In the genomic region with DNA sequence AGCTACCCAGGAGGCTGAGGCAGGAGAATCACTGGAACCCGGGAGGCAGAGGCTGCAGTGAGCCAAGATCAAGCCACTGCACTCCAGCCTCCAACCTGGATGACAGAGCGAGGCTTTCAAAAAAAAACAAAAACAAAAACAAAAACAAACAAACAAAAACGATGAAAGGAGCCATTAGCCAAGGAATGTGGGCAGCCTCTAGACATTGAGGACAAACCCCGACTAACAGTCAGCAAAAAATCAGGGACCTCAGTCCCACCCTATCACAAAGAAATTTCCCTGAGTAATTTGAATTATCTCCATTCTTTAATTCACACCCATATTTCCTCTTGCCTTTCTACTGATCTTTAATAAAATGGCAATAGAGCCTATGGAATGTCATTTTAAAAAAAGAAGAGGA, we compare ENCODE assay signal across 10 cellular contexts.
DNase-seq lines count a peak whose midpoint lies in the region; ATAC-seq and TF ChIP-seq lines count a peak whose summit lies in the region.
"Had no signal": no experiment of that assay in that cellular context is flagged by ENCODE, and none has a peak within 500 bp of the region (broad histone marks: within the 10 kb centered on the region; RNA-seq: fewer than 3 reads in every experiment).

No MANE protein-coding gene starts in this region.

- H3K4me1 Mint-ChIP-seq in activated T-cell treated with anti-CD3 and anti-CD28 coated beads, Interleukin-2, amount 50 U/mL, for 24 hours (ENCODE audit: low read depth) = peaks cover 58% of the 10 kb centered on the region
- H3K4me1 Mint-ChIP-seq in activated T-helper 17 cell treated with anti-CD3 and anti-CD28 coated beads, Interleukin-2, amount 50 U/mL, for 72 hours = peaks cover 31% of the 10 kb centered on the region
- H3K4me1 Mint-ChIP-seq in neural progenitor cell = peaks cover 8% of the 10 kb centered on the region

- no peaks in the 10 kb centered on the region for H3F3A ChIP-seq in neural progenitor cell (ENCODE audit: low read depth)

- H3K9me3 ChIP-seq in hepatocyte (ENCODE audit: low read depth) (peaks cover 4% of the 10 kb centered on the region), testis (no peaks in the 10 kb centered on the region), neural progenitor cell (ENCODE audit: low read depth) (no peaks in the 10 kb centered on the region)

- H3K27ac Mint-ChIP-seq in activated T-cell treated with anti-CD3 and anti-CD28 coated beads, Interleukin-2, amount 50 U/mL, for 24 hours = peak overlapping the region; percentile 99
- peak overlapping the region; percentile 99 for H3K27ac Mint-ChIP-seq in activated T-helper 17 cell treated with anti-CD3 and anti-CD28 coated beads, Interleukin-2, amount 50 U/mL, for 72 hours
- no peak overlapping the region for H3K27ac Mint-ChIP-seq in neural progenitor cell

- H2AFZ ChIP-seq in hepatocyte (no peak overlapping the region), neural progenitor cell (replicated peaks) (no peak overlapping the region)

- H3K27me3 ChIP-seq in hepatocyte (no peaks in the 10 kb centered on the region), testis (no peaks in the 10 kb centered on the region), neural progenitor cell (no peaks in the 10 kb centered on the region)
- H3K27me3 ChIP-seq: heart left ventricle had no signal

- peaks cover 40% of the 10 kb centered on the region for H3K36me3 Mint-ChIP-seq in activated T-cell treated with anti-CD3 and anti-CD28 coated beads, Interleukin-2, amount 50 U/mL, for 24 hours (ENCODE audit: low read depth)
- peaks cover 34% of the 10 kb centered on the region for H3K36me3 Mint-ChIP-seq in activated T-helper 17 cell treated with anti-CD3 and anti-CD28 coated beads, Interleukin-2, amount 50 U/mL, for 72 hours (ENCODE audit: low read depth)
- H3K36me3 Mint-ChIP-seq in neural progenitor cell = peaks cover 3% of the 10 kb centered on the region

- no peak overlapping the region for H3K4me3 ChIP-seq in hepatocyte
- no peak overlapping the region for H3K4me3 ChIP-seq in testis
- H3K4me3 ChIP-seq in neural progenitor cell = no peak overlapping the region
- H3K4me3 ChIP-seq: heart left ventricle had no signal

- H3K9me3 Mint-ChIP-seq in activated T-cell treated with anti-CD3 and anti-CD28 coated beads, Interleukin-2, amount 50 U/mL, for 24 hours = peaks cover 4% of the 10 kb centered on the region
- no peaks in the 10 kb centered on the region for H3K9me3 Mint-ChIP-seq in activated T-helper 17 cell treated with anti-CD3 and anti-CD28 coated beads, Interleukin-2, amount 50 U/mL, for 72 hours
- H3K9me3 Mint-ChIP-seq in neural progenitor cell = peaks cover 6% of the 10 kb centered on the region

- H3K4me1 ChIP-seq in hepatocyte (ENCODE audit: insufficient read depth) (no peaks in the 10 kb centered on the region), testis (peaks cover 10% of the 10 kb centered on the region), neural progenitor cell (no peaks in the 10 kb centered on the region)

- TF ChIP-seq CTCF in hepatocyte (IDR thresholded peaks at IDR 0.05; ENCODE audit: poor library complexity) (no peak), testis (IDR thresholded peaks at IDR 0.05) (no peak), neural progenitor cell (IDR thresholded peaks at IDR 0.05) (no peak)

- ATAC-seq in activated T-helper 17 cell treated with anti-CD3 and anti-CD28 coated beads, Interleukin-2, amount 50 U/mL, for 72 hours (replicated peaks) = peak; percentile 4
- ATAC-seq in HG02763 (IDR thresholded peaks at IDR 0.05; ENCODE audit: unreplicated experiment) = no peak

- H3K27ac ChIP-seq in hepatocyte (peak overlapping the region; percentile 62), testis (peak overlapping the region; percentile 75 to 80), neural progenitor cell (no peak overlapping the region)

- H3K4me2 ChIP-seq in hepatocyte = no peak overlapping the region
- H3K4me2 ChIP-seq in neural progenitor cell = no peak overlapping the region

- intact Hi-C loops in testis (cut with DNase I; ENCODE audit: low total_unique reads) = no loop called here

- 95% methylated on average over 4 of the region's 4 CpGs for WGBS in hepatocyte (ENCODE audit: low lambda C conversion rate, missing lambda C conversion rate)
- 69 to 78% methylated on average over 4 of the region's 4 CpGs for WGBS in testis, 2 donors

- no peak for DNase-seq in activated T-cell treated with anti-CD3 and anti-CD28 coated beads, Interleukin-2, amount 50 U/mL, for 24 hours
- DNase-seq in activated T-cell treated with anti-CD3 and anti-CD28 coated beads, Interleukin-2, amount 50 U/mL, for 1 hour = no peak
- DNase-seq in hepatocyte (ENCODE audit: low spot score) (no peak), testis (no peak), neural progenitor cell (ENCODE audit: low spot score) (no peak), epidermal melanocyte (ENCODE audit: insufficient read length, low spot score) (no peak)
- DNase-seq: DND-41, heart left ventricle had no signal

- no peaks in the 10 kb centered on the region for H3K79me2 ChIP-seq in hepatocyte
- no peaks in the 10 kb centered on the region for H3K79me2 ChIP-seq in neural progenitor cell (ENCODE audit: low read depth)

- no peak for TF ChIP-seq POLR2A in testis (IDR thresholded peaks at IDR 0.05)

- H3K9ac ChIP-seq in neural progenitor cell = no peak overlapping the region

- peak overlapping the region; percentile 46 for H3K4me3 Mint-ChIP-seq in activated T-cell treated with anti-CD3 and anti-CD28 coated beads, Interleukin-2, amount 50 U/mL, for 24 hours
- peak overlapping the region; percentile 84 for H3K4me3 Mint-ChIP-seq in activated T-helper 17 cell treated with anti-CD3 and anti-CD28 coated beads, Interleukin-2, amount 50 U/mL, for 72 hours
- H3K4me3 Mint-ChIP-seq in neural progenitor cell = no peak overlapping the region

- no peaks in the 10 kb centered on the region for H3K27me3 Mint-ChIP-seq in activated T-cell treated with anti-CD3 and anti-CD28 coated beads, Interleukin-2, amount 50 U/mL, for 24 hours
- no peaks in the 10 kb centered on the region for H3K27me3 Mint-ChIP-seq in activated T-helper 17 cell treated with anti-CD3 and anti-CD28 coated beads, Interleukin-2, amount 50 U/mL, for 72 hours
- no peaks in the 10 kb centered on the region for H3K27me3 Mint-ChIP-seq in neural progenitor cell (ENCODE audit: insufficient read depth, low read depth)

- no peaks in the 10 kb centered on the region for H3K36me3 ChIP-seq in hepatocyte (replicated peaks; ENCODE audit: insufficient read depth, low read depth)
- no peaks in the 10 kb centered on the region for H3K36me3 ChIP-seq in testis (ENCODE audit: low read depth, missing control alignments)
- no peaks in the 10 kb centered on the region for H3K36me3 ChIP-seq in neural progenitor cell

- no peaks in the 10 kb centered on the region for H3K9me2 ChIP-seq in hepatocyte (replicated peaks; ENCODE audit: insufficient read depth)

- H4K20me1 ChIP-seq in hepatocyte (ENCODE audit: insufficient read depth, poor library complexity, severe bottlenecking) = no peaks in the 10 kb centered on the region
- no peaks in the 10 kb centered on the region for H4K20me1 ChIP-seq in neural progenitor cell (ENCODE audit: low read depth)
